ENCODE assay signal across 30 cellular contexts in the genomic region with DNA sequence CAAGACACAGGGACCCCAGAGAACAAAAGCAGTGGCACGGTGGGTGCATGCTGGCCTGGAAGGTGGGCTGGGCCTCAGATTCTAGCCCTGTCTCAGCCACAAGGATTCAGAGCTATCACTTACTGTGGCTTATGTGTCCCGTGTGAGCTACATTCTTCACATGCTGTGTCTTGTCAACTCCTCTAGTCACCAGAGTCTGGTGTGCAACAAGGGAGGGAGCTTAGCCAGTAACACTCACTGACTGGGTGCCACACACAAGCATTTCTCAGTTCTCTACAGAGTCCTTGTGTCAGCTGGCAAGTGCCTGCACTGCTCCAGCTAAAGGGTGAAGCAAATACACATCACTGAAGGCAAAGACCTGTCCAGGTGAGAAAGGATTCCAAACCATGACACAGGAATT.
"Had no signal": no experiment of that assay in that cellular context is flagged by ENCODE, and none has a peak within 500 bp of the region (broad histone marks: within the 10 kb centered on the region; RNA-seq: fewer than 3 reads in every experiment).

No MANE protein-coding gene starts in this region.

- H3K27ac ChIP-seq: adrenal gland, body of pancreas, cardiac muscle cell, coronary artery, dorsolateral prefrontal cortex, gastrocnemius medialis, heart left ventricle had no signal

- H3K36me3 ChIP-seq: adrenal gland, cardiac muscle cell, gastrocnemius medialis, heart left ventricle had no signal

- H3K4me3 ChIP-seq: adrenal gland, body of pancreas, cardiac muscle cell, coronary artery, dorsolateral prefrontal cortex, gastrocnemius medialis, heart left ventricle had no signal

- ATAC-seq: activated CD4-positive, alpha-beta T cell treated with anti-CD3 and anti-CD28 coated beads for 36 hours; activated CD8-positive, alpha-beta memory T cell treated with anti-CD3 and anti-CD28 coated beads, Interleukin-2, amount 10 ng/mL, durations not matched to agents 7 days and 5 days; activated CD8-positive, alpha-beta T cell treated with anti-CD3 and anti-CD28 coated beads, Interleukin-2, amount 10 ng/mL, durations not matched to agents 7 days and 5 days; activated naive CD8-positive, alpha-beta T cell treated with anti-CD3 and anti-CD28 coated beads, Interleukin-2, amount 50 U/mL, for 24 hours; body of pancreas; gastrocnemius medialis; heart left ventricle had no signal

- H3K9me3 ChIP-seq: adrenal gland, body of pancreas, gastrocnemius medialis, heart left ventricle had no signal

- DNase-seq: activated CD4-positive, alpha-beta memory T cell treated with anti-CD3 and anti-CD28 coated beads for 36 hours; activated CD4-positive, alpha-beta T cell treated with anti-CD3 and anti-CD28 coated beads for 36 hours; activated CD4-positive, alpha-beta T cell treated with anti-CD3 and anti-CD28 coated beads, Interleukin-2, amount 10 ng/mL, durations not matched to agents 24 days and 14 days; activated CD4-positive, CD25-positive, alpha-beta regulatory T cell; activated CD4-positive, CD25-positive, alpha-beta regulatory T cell treated with anti-CD3 and anti-CD28 coated beads, Interleukin-2, amount 50 U/mL, for 72 hours; activated CD8-positive, alpha-beta memory T cell treated with anti-CD3 and anti-CD28 coated beads, Interleukin-2, amount 10 ng/mL, durations not matched to agents 7 days and 5 days; activated CD8-positive, alpha-beta memory T cell treated with anti-CD3 and anti-CD28 coated beads, Interleukin-2, amount 50 U/mL, for 4 hours; activated CD8-positive, alpha-beta T cell treated with anti-CD3 and anti-CD28 coated beads, Interleukin-2, amount 10 ng/mL, durations not matched to agents 7 days and 5 days; activated effector memory CD4-positive, alpha-beta T cell treated with anti-CD3 and anti-CD28 coated beads, Interleukin-2, amount 50 U/mL, for 16 hours; activated naive CD4-positive, alpha-beta T cell treated with anti-CD3 and anti-CD28 coated beads for 36 hours; activated naive CD8-positive, alpha-beta T cell treated with anti-CD3 and anti-CD28 coated beads for 36 hours; activated naive CD8-positive, alpha-beta T cell treated with anti-CD3 and anti-CD28 coated beads, Interleukin-2, amount 50 U/mL, for 24 hours; activated T-cell treated with anti-CD3 and anti-CD28 coated beads, Interleukin-2, amount 50 U/mL, for 1 hour; activated T-cell treated with anti-CD3 and anti-CD28 coated beads, Interleukin-2, amount 50 U/mL, for 48 hours; adrenal gland; amygdala; aorta; body of pancreas; central memory CD4-positive, alpha-beta T cell; dorsolateral prefrontal cortex; effector memory CD4-positive, alpha-beta T cell; endodermal cell; erythroblast; foreskin fibroblast; gastrocnemius medialis; glutamatergic neuron; heart left ventricle; T-helper 2 cell had no signal

- H3K27me3 ChIP-seq: adrenal gland, body of pancreas, cardiac muscle cell, dorsolateral prefrontal cortex, gastrocnemius medialis, heart left ventricle had no signal

- H3K4me1 ChIP-seq: adrenal gland, body of pancreas, gastrocnemius medialis, heart left ventricle had no signal
